ENCODE assay signal across 9 cellular contexts in genomic region chr10:79084012-79084971, GRCh38. TPM values are rescaled to one million over a fixed set of nuclear protein-coding genes. Genes with fewer than 3 reads are reported as not detected.
DNase-seq lines count a peak whose midpoint lies in the region; ATAC-seq, FAIRE-seq and TF ChIP-seq lines count a peak whose summit lies in the region.
"Had no signal": no experiment of that assay in that cellular context is flagged by ENCODE, and none has a peak within 500 bp of the region (broad histone marks: within the 10 kb centered on the region; RNA-seq: fewer than 3 reads in every experiment).

No MANE protein-coding gene starts in this region.

- peak overlapping the region; percentile 56 to 72 (median 65) for H3K27ac ChIP-seq in pancreas
- H3K27ac ChIP-seq: SK-N-MC had no signal

- H3K4me3 ChIP-seq in pancreas: no peak overlapping the region
- H3K4me3 ChIP-seq: SK-N-MC had no signal

- CTCF ChIA-PET in activated CD8-positive, alpha-beta T cell treated with anti-CD3 and anti-CD28 coated beads, Interleukin-2, amount 10 ng/mL, durations not matched to agents 7 days and 5 days (lab: Charles Lee): no interaction called here

- no peaks in the 10 kb centered on the region for H3K9me3 ChIP-seq in pancreas

- H3K36me3 ChIP-seq in pancreas: no peaks in the 10 kb centered on the region

- peaks cover 24% of the 10 kb centered on the region for H3K4me1 Mint-ChIP-seq in activated CD8-positive, alpha-beta T cell treated with anti-CD3 and anti-CD28 coated beads, Interleukin-2, amount 10 ng/mL, durations not matched to agents 7 days and 5 days (ENCODE audit: low read depth)

- H3K27ac Mint-ChIP-seq in activated CD8-positive, alpha-beta T cell treated with anti-CD3 and anti-CD28 coated beads, Interleukin-2, amount 10 ng/mL, durations not matched to agents 7 days and 5 days: peak overlapping the region; percentile 5

- FAIRE-seq in pancreas (lab: Jason Lieb, UNC): no peak

- no peak overlapping the region for H3K4me3 Mint-ChIP-seq in activated CD8-positive, alpha-beta T cell treated with anti-CD3 and anti-CD28 coated beads, Interleukin-2, amount 10 ng/mL, durations not matched to agents 7 days and 5 days

- TF ChIP-seq CTCF in pancreas (IDR thresholded peaks at IDR 0.05): no peak

- whole genome bisulfite sequencing in pancreas, 2 donors: 39% methylated on average over 9 of the region's 9 CpGs

- intact Hi-C loops in pancreas (cut with DNase I): no loop called here

- POLR2A ChIA-PET in activated CD8-positive, alpha-beta T cell treated with anti-CD3 and anti-CD28 coated beads, Interleukin-2, amount 10 ng/mL, durations not matched to agents 7 days and 5 days (lab: Charles Lee): no interaction called here

- H3K27me3 Mint-ChIP-seq in activated CD8-positive, alpha-beta T cell treated with anti-CD3 and anti-CD28 coated beads, Interleukin-2, amount 10 ng/mL, durations not matched to agents 7 days and 5 days (ENCODE audit: low read depth): no peaks in the 10 kb centered on the region

- H3K36me3 Mint-ChIP-seq in activated CD8-positive, alpha-beta T cell treated with anti-CD3 and anti-CD28 coated beads, Interleukin-2, amount 10 ng/mL, durations not matched to agents 7 days and 5 days (ENCODE audit: low read depth): no peaks in the 10 kb centered on the region

- peaks cover 65 to 80% (median 68%) of the 10 kb centered on the region in 3 donors for H3K4me1 ChIP-seq in pancreas

- H3K27me3 ChIP-seq in pancreas: no peaks in the 10 kb centered on the region

- DNase-seq in EH (ENCODE audit: low read depth): peak; percentile 94
- DNase-seq in KG1 (lab: John Stamatoyannopoulos, UW): peak; percentile 60
- no peak for DNase-seq in activated CD8-positive, alpha-beta T cell treated with anti-CD3 and anti-CD28 coated beads, Interleukin-2, amount 10 ng/mL, durations not matched to agents 7 days and 5 days
- peak; percentile 97 for DNase-seq in glomerular visceral epithelial cell (ENCODE audit: extremely low spot score)
- DNase-seq in pancreas: peak; percentile 85 to 97 (median 91)
- DNase-seq in NCI-H2171 (lab: John Stamatoyannopoulos, UW): no peak
- DNase-seq in NCI-H1694 treated with DMSO at 0.1 percent for 48 hours (lab: John Stamatoyannopoulos, UW): no peak

- H3K9me3 Mint-ChIP-seq in activated CD8-positive, alpha-beta T cell treated with anti-CD3 and anti-CD28 coated beads, Interleukin-2, amount 10 ng/mL, durations not matched to agents 7 days and 5 days (ENCODE audit: insufficient read depth): no peaks in the 10 kb centered on the region

- ATAC-seq in activated CD8-positive, alpha-beta T cell treated with anti-CD3 and anti-CD28 coated beads, Interleukin-2, amount 10 ng/mL, durations not matched to agents 7 days and 5 days: peak; percentile 76
- ATAC-seq in pancreas: peak; percentile 58 to 75 (median 71)
- ATAC-seq in GM18520 (IDR thresholded peaks at IDR 0.05; ENCODE audit: unreplicated experiment): no peak

RNA-seq across cellular contexts. Expression of gene ZMIZ1, which starts 15.5 kb away (rescaled TPM):
- 10 to 100 TPM; 39.9 to 40.6 TPM for total RNA-seq in activated CD8-positive, alpha-beta T cell treated with anti-CD3 and anti-CD28 coated beads, Interleukin-2, amount 10 ng/mL, durations not matched to agents 7 days and 5 days
- total RNA-seq in pancreas: 10 to 100 TPM; 21.3 to 45.0 (median 23.5) TPM
- 10 to 100 TPM; 14.5 to 20.8 TPM for polyA plus RNA-seq in pancreas

Comparison
In these comparisons a context has a peak if more than half of its experiments do, and no peak if none do; other contexts are left out.
1. DNase-seq: peak in EH (single experiment), KG1 (single experiment), glomerular visceral epithelial cell (single experiment) and pancreas (6 of 6); none in activated CD8-positive, alpha-beta T cell treated with anti-CD3 and anti-CD28 coated beads, Interleukin-2, amount 10 ng/mL, durations not matched to agents 7 days and 5 days (single experiment), NCI-H2171 (single experiment) and NCI-H1694 treated with DMSO at 0.1 percent for 48 hours (single experiment).